In genomic region chr17:35537569-35538209, GRCh38 we compare ENCODE assay signal across 8 cellular contexts. TPM values are rescaled to one million over a fixed set of nuclear protein-coding genes. Genes with fewer than 3 reads are reported as not detected.
DNase-seq lines count a peak whose midpoint lies in the region; ATAC-seq and TF ChIP-seq lines count a peak whose summit lies in the region.
"Had no signal": no experiment of that assay in that cellular context is flagged by ENCODE, and none has a peak within 500 bp of the region (broad histone marks: within the 10 kb centered on the region; RNA-seq: fewer than 3 reads in every experiment).

SLFN12L (minus strand) TSS chr17:35537678; CDS start chr17:35522364, 15,314 bp downstream.

- TF ChIP-seq POLR2A in GM19099 (IDR thresholded peaks at IDR 0.05; ENCODE audit: extremely low read depth, insufficient read length, low read depth) (peak; percentile 72), esophagus muscularis mucosa (IDR thresholded peaks at IDR 0.05; ENCODE audit: low read depth) (no peak)

- H3K9me3 ChIP-seq in esophagus muscularis mucosa: no peaks in the 10 kb centered on the region

- no peaks in the 10 kb centered on the region for H3K36me3 Mint-ChIP-seq in stimulated activated naive B cell treated with anti-CD40 and anti-IgM and Interleukin-4, amounts not matched to agents 10 μg/mL and 1 μg/mL and 100 μg/mL, for 72 hours

- H3K27ac Mint-ChIP-seq in stimulated activated naive B cell treated with anti-CD40 and anti-IgM and Interleukin-4, amounts not matched to agents 10 μg/mL and 1 μg/mL and 100 μg/mL, for 72 hours: peak within 1 kb of the TSS; percentile 82

- no peaks in the 10 kb centered on the region for H3K9me3 Mint-ChIP-seq in stimulated activated naive B cell treated with anti-CD40 and anti-IgM and Interleukin-4, amounts not matched to agents 10 μg/mL and 1 μg/mL and 100 μg/mL, for 72 hours

- intact Hi-C loops in T-helper 1 cell treated with Interleukin-12 subunit alpha and Interleukin-12 subunit beta and Interleukin-4 antibody, amounts not matched to agents 30 ng/mL and 1 ng/mL, for 36 hours (cut with micrococcal nuclease): loop anchor here (1.0 to 5.0 kb wide), 16 partner anchors 16 to 557 kb away; partner anchors contain the start of genes AP2B1, LIG3, NLE1 and RFFL
- intact Hi-C loops in esophagus muscularis mucosa (cut with DNase I): loop anchor here (5.0 kb wide), 1 partner anchor 365 kb away; no protein-coding TSS in a partner anchor

- 47% methylated on average over 2 of the region's 2 CpGs for WGBS in esophagus muscularis mucosa

- no peaks in the 10 kb centered on the region for H3K27me3 Mint-ChIP-seq in stimulated activated naive B cell treated with anti-CD40 and anti-IgM and Interleukin-4, amounts not matched to agents 10 μg/mL and 1 μg/mL and 100 μg/mL, for 72 hours

- no peak for TF ChIP-seq CTCF in esophagus muscularis mucosa (IDR thresholded peaks at IDR 0.05)

- DNase-seq in esophagus muscularis mucosa (ENCODE audit: extremely low spot score) (no peak), glomerular visceral epithelial cell (ENCODE audit: extremely low spot score) (no peak)
- DNase-seq in stimulated activated naive B cell treated with anti-CD40 and anti-IgM and Interleukin-4, amounts not matched to agents 10 μg/mL and 1 μg/mL and 100 μg/mL, for 72 hours: no peak
- DNase-seq: NCI-H345 had no signal

- H3K4me3 ChIP-seq in esophagus muscularis mucosa: no peak within 1 kb of the TSS

- ATAC-seq in stimulated activated naive B cell treated with anti-CD40 and anti-IgM and Interleukin-4, amounts not matched to agents 10 μg/mL and 1 μg/mL and 100 μg/mL, for 72 hours (replicated peaks): peak; percentile 71
- ATAC-seq in GM19351 (IDR thresholded peaks at IDR 0.05; ENCODE audit: unreplicated experiment): no peak
- ATAC-seq in HG03442 (IDR thresholded peaks at IDR 0.05; ENCODE audit: unreplicated experiment): no peak

- peaks cover 25 to 54% of the 10 kb centered on the region in 2 donors for H3K4me1 Mint-ChIP-seq in stimulated activated naive B cell treated with anti-CD40 and anti-IgM and Interleukin-4, amounts not matched to agents 10 μg/mL and 1 μg/mL and 100 μg/mL, for 72 hours

- peaks cover 0 to 17% (median 12%) of the 10 kb centered on the region in 4 donors for H3K4me1 ChIP-seq in esophagus muscularis mucosa

- no peak for TF ChIP-seq EP300 in esophagus muscularis mucosa (IDR thresholded peaks at IDR 0.05)

- H3K27ac ChIP-seq in esophagus muscularis mucosa (replicated peaks in 1 of 4): peak within 1 kb of the TSS; percentile 9 to 48 (median 22)

- no peaks in the 10 kb centered on the region for H3K36me3 ChIP-seq in esophagus muscularis mucosa

- peaks cover 0 to 12% (median 0%) of the 10 kb centered on the region in 4 donors for H3K27me3 ChIP-seq in esophagus muscularis mucosa

- peak within 1 kb of the TSS; percentile 66 to 73 for H3K4me3 Mint-ChIP-seq in stimulated activated naive B cell treated with anti-CD40 and anti-IgM and Interleukin-4, amounts not matched to agents 10 μg/mL and 1 μg/mL and 100 μg/mL, for 72 hours

RNA-seq across cellular contexts. Expression of gene SLFN12L, which starts in this region (rescaled TPM):
- 104 and 109 TPM in 2 replicates for total RNA-seq in T-helper 1 cell treated with Interleukin-12 subunit alpha and Interleukin-12 subunit beta and Interleukin-4 antibody, amounts not matched to agents 30 ng/mL and 1 ng/mL, for 36 hours
- total RNA-seq in esophagus muscularis mucosa: 1 to 10 TPM in 2 of 4 donors, under 1 TPM in 2; 0.32 to 1.7 (median 1.0) TPM

Comparison
In these comparisons a context has a peak if more than half of its experiments do, and no peak if none do; other contexts are left out.
1. RNA of gene SLFN12L (total RNA-seq): 104 to 109 TPM in T-helper 1 cell treated with Interleukin-12 subunit alpha and Interleukin-12 subunit beta and Interleukin-4 antibody, amounts not matched to agents 30 ng/mL and 1 ng/mL, for 36 hours; 0.32 to 1.7 TPM in esophagus muscularis mucosa; every median in the first group is over 10 times any median in the second.
2. ATAC-seq: peak in stimulated activated naive B cell treated with anti-CD40 and anti-IgM and Interleukin-4, amounts not matched to agents 10 μg/mL and 1 μg/mL and 100 μg/mL, for 72 hours (2 of 2); none in GM19351 (single experiment) and HG03442 (single experiment).